Comparison of ENCODE assay signal across 1 cellular context in genomic region chr1:1484976-1485750, GRCh38. TPM values are rescaled to one million over a fixed set of nuclear protein-coding genes. Genes with fewer than 3 reads are reported as not detected.
"Had no signal": no experiment of that assay in that cellular context is flagged by ENCODE, and none has a peak within 500 bp of the region (broad histone marks: within the 10 kb centered on the region; RNA-seq: fewer than 3 reads in every experiment).

No MANE protein-coding gene starts in this region.

RNA-seq across cellular contexts. Expression of gene VWA1, which starts 49.7 kb away (rescaled TPM):
- total RNA-seq: naive thymus-derived CD8-positive, alpha-beta T cell had no signal
- polyA plus RNA-seq: naive thymus-derived CD8-positive, alpha-beta T cell had no signal

RNA-seq across cellular contexts. Expression of gene TMEM240, which starts 55.3 kb away (rescaled TPM):
- polyA plus RNA-seq: naive thymus-derived CD8-positive, alpha-beta T cell had no signal
